In genomic region chr15:43285609-43286037, GRCh38 we compare ENCODE assay signal across 8 cellular contexts. TPM values are rescaled to one million over a fixed set of nuclear protein-coding genes. Genes with fewer than 3 reads are reported as not detected.
DNase-seq lines count a peak whose midpoint lies in the region; ATAC-seq and TF ChIP-seq lines count a peak whose summit lies in the region.

No MANE protein-coding gene starts in this region.

- no peak overlapping the region for H3K27ac ChIP-seq in BLaER1
- no peak overlapping the region for H3K27ac ChIP-seq in esophagus muscularis mucosa (replicated peaks in 1 of 4)
- H3K27ac ChIP-seq in tibial nerve: no peak overlapping the region

- H3K4me2 ChIP-seq in BLaER1: peak overlapping the region; percentile 72; the same call in 1 of the 2 replicates

- no peak overlapping the region for H3K27ac Mint-ChIP-seq in natural killer cell

- peak; percentile 44 for DNase-seq in HEK293T (ENCODE audit: extremely low spot score)
- DNase-seq in NCI-H82 (lab: John Stamatoyannopoulos, UW): peak; percentile 86
- peak; percentile 8 to 17 for DNase-seq in activated CD8-positive, alpha-beta memory T cell treated with anti-CD3 and anti-CD28 coated beads for 1 hour (ENCODE audit: extremely low read depth in 1 of 2, low read depth in 1 of 2)
- no peak for DNase-seq in esophagus muscularis mucosa (ENCODE audit: extremely low spot score)
- no peak for DNase-seq in natural killer cell
- DNase-seq in tibial nerve (ENCODE audit: low spot score in 2 of 2): peak in 1 of 2 donors; percentile 91

- CTCF ChIA-PET in HEK293T (lab: Yijun Ruan, JAX): interaction anchor here (0.6 to 3.3 kb wide), 10 partner anchors 9 to 449 kb away, joined by 3 to 26 read pairs (median 4); no protein-coding TSS in a partner anchor

- H3K4me3 ChIP-seq in BLaER1 (no peak overlapping the region), esophagus muscularis mucosa (no peak overlapping the region), tibial nerve (no peak overlapping the region)

- H3K36me3 Mint-ChIP-seq in natural killer cell: no peaks in the 10 kb centered on the region

- H3K9me3 Mint-ChIP-seq in natural killer cell: no peaks in the 10 kb centered on the region

- no peak overlapping the region for H3K9ac ChIP-seq in BLaER1

- no peak overlapping the region for H3K4me3 Mint-ChIP-seq in natural killer cell

- TF ChIP-seq POLR2A in esophagus muscularis mucosa (IDR thresholded peaks at IDR 0.05; ENCODE audit: low read depth): no peak
- no peak for TF ChIP-seq POLR2A in tibial nerve (IDR thresholded peaks at IDR 0.05)

- ATAC-seq in natural killer cell: peak; percentile 78 to 86 (median 85)
- no peak for ATAC-seq in GM21360 (IDR thresholded peaks at IDR 0.05; ENCODE audit: unreplicated experiment)

- peaks cover 6 to 7% of the 10 kb centered on the region in 2 donors for H3K4me1 Mint-ChIP-seq in natural killer cell

- TF ChIP-seq CTCF in esophagus muscularis mucosa (IDR thresholded peaks at IDR 0.05) (peak; percentile 76 to 90 (median 83)), natural killer cell (IDR thresholded peaks at IDR 0.05) (peak; percentile 74), tibial nerve (IDR thresholded peaks at IDR 0.05) (peak; percentile 69 to 80 (median 77))

- H4K20me1 ChIP-seq in BLaER1: no peaks in the 10 kb centered on the region

- 13% methylated on average over 4 of the region's 4 CpGs for WGBS in esophagus muscularis mucosa
- 8 to 17% methylated on average over 4 of the region's 4 CpGs for WGBS in tibial nerve, 2 donors

- intact Hi-C loops in esophagus muscularis mucosa (cut with DNase I): loop anchor here (5.0 kb wide), 2 partner anchors 63 to 98 kb away; partner anchors contain the start of genes CCNDBP1 and EPB42
- intact Hi-C loops in natural killer cell (cut with micrococcal nuclease): loop anchor here (1.0 kb wide), 2 partner anchors 60 to 98 kb away; no protein-coding TSS in a partner anchor

- peaks cover 7 to 20% of the 10 kb centered on the region in 2 donors for H3K27me3 Mint-ChIP-seq in natural killer cell (ENCODE audit: low read depth in 2 of 2)

- no peaks in the 10 kb centered on the region for H3K9me3 ChIP-seq in BLaER1
- H3K9me3 ChIP-seq in esophagus muscularis mucosa: no peaks in the 10 kb centered on the region
- no peaks in the 10 kb centered on the region for H3K9me3 ChIP-seq in tibial nerve

- H3K4me1 ChIP-seq in BLaER1 (peaks cover 38% of the 10 kb centered on the region), esophagus muscularis mucosa (peaks cover 0 to 3% (median 0%) of the 10 kb centered on the region in 4 donors), tibial nerve (no peaks in the 10 kb centered on the region)

- H3K36me3 ChIP-seq in BLaER1 (no peaks in the 10 kb centered on the region), esophagus muscularis mucosa (no peaks in the 10 kb centered on the region), tibial nerve (no peaks in the 10 kb centered on the region)

- no peak for TF ChIP-seq EP300 in esophagus muscularis mucosa (IDR thresholded peaks at IDR 0.05)
- no peak for TF ChIP-seq EP300 in tibial nerve (IDR thresholded peaks at IDR 0.05)

- H3K27me3 ChIP-seq in BLaER1: no peaks in the 10 kb centered on the region
- H3K27me3 ChIP-seq in esophagus muscularis mucosa: no peaks in the 10 kb centered on the region
- no peaks in the 10 kb centered on the region for H3K27me3 ChIP-seq in tibial nerve

- POLR2A ChIA-PET in HEK293T (lab: Yijun Ruan, JAX): no interaction called here

TF ChIP-seq in HEK293T, 16 proteins besides CTCF, POLR2A, EP300 and RAD21:
- TF ChIP-seq NFRKB (IDR thresholded peaks at IDR 0.05) (no peak), BHLHE40 (IDR thresholded peaks at IDR 0.05; ENCODE audit: borderline replicate concordance) (no peak), FOXM1 (IDR thresholded peaks at IDR 0.05; ENCODE audit: borderline replicate concordance) (no peak), SUZ12 (IDR thresholded peaks at IDR 0.05) (no peak), HDGF (IDR thresholded peaks at IDR 0.05; ENCODE audit: borderline replicate concordance) (no peak), L3MBTL2 (conservative IDR thresholded peaks at IDR 0.05) (no peak), CTBP1 (IDR thresholded peaks at IDR 0.05; ENCODE audit: borderline replicate concordance) (no peak), LEF1 (IDR thresholded peaks at IDR 0.05; ENCODE audit: borderline replicate concordance) (no peak), ZNF384 (IDR thresholded peaks at IDR 0.05) (no peak), ARNT (IDR thresholded peaks at IDR 0.05) (no peak), TARDBP (IDR thresholded peaks at IDR 0.05) (no peak), SP1 (IDR thresholded peaks at IDR 0.05) (no peak), FOXK2 (IDR thresholded peaks at IDR 0.05) (no peak), ELF4 (IDR thresholded peaks at IDR 0.05) (no peak), FOXA1 (IDR thresholded peaks at IDR 0.05) (no peak)
- TF ChIP-seq, protein P1, sequence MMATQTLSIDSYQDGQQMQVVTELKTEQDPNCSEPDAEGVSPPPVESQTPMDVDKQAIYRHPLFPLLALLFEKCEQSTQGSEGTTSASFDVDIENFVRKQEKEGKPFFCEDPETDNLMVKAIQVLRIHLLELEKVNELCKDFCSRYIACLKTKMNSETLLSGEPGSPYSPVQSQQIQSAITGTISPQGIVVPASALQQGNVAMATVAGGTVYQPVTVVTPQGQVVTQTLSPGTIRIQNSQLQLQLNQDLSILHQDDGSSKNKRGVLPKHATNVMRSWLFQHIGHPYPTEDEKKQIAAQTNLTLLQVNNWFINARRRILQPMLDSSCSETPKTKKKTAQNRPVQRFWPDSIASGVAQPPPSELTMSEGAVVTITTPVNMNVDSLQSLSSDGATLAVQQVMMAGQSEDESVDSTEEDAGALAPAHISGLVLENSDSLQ (IDR thresholded peaks at IDR 0.05): no peak

RNA-seq across cellular contexts. Expression of gene TGM7, which starts 16.4 kb away (rescaled TPM):
- not detected for total RNA-seq in esophagus muscularis mucosa
- total RNA-seq in natural killer cell: not detected
- not detected for total RNA-seq in tibial nerve

RNA-seq across cellular contexts. Expression of gene TGM5, which starts 18.9 kb away (rescaled TPM):
- total RNA-seq in esophagus muscularis mucosa (under 1 TPM; under 0.01 to 0.91 (median 0.25) TPM), natural killer cell (not detected), tibial nerve (not detected)

RNA-seq across cellular contexts. Expression of gene LCMT2, which starts 44.8 kb away (rescaled TPM):
- total RNA-seq in esophagus muscularis mucosa (1 to 10 TPM; 5.4 to 9.3 (median 7.1) TPM), natural killer cell (10 to 100 TPM in 2 of 3 donors, 1 to 10 TPM in 1; 8.0 to 12.6 (median 10.2) TPM), tibial nerve (10 to 100 TPM in 2 of 4 donors, 1 to 10 TPM in 2; 4.0 to 14.4 (median 9.8) TPM)

Comparison
In these comparisons a context has a peak if more than half of its experiments do, and no peak if none do; other contexts are left out.
1. DNase-seq: peak in HEK293T (single experiment), NCI-H82 (single experiment) and activated CD8-positive, alpha-beta memory T cell treated with anti-CD3 and anti-CD28 coated beads for 1 hour (2 of 2); none in esophagus muscularis mucosa (single experiment) and natural killer cell (single experiment).
2. Peak in every context shown above with its lines, with median percentiles within 50 percentile points of each other: CTCF ChIP-seq.